In the genomic region with DNA sequence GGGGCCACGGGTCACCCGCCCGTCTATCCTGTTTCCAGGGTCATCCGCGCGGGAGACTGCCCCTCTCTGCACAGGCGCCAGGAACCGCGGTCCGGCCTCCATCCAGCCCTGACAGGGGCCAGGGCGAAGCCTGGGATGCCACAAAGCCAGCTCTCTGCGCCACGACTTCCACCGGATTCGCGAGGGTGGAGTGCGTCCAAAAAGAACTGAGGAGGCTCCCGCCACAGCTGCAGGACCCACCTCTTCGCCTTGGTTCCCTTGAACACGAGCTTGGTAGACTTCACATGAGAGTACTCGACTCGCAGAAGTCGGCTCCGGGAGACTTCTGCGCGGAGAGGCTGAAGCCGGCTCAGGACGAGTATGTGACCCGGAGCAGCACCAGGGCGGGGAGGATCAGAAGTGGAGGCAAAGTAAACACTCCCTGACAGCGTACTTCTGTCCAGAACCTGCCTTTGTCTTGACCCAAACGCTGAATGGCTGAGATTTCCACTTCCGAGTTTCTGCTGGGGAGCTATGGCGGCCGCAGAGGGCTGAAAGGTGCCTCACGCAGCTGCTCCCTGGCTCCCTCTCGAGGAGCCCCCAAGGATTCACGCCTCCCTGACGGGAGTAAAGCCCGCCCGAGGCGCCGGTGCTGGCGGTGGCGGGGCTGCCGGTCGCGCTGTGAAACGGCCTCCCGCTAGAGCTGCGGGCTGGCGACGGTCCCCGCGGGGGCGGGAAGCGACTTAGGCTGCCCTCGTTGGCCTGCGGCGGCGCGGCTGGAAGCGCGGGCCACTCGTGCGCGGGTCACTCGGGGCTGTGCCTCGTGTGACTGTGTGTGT, we compare ENCODE assay signal across 23 cellular contexts.
DNase-seq lines count a peak whose midpoint lies in the region; ATAC-seq and TF ChIP-seq lines count a peak whose summit lies in the region.
"Had no signal": no experiment of that assay in that cellular context is flagged by ENCODE, and none has a peak within 500 bp of the region (broad histone marks: within the 10 kb centered on the region; RNA-seq: fewer than 3 reads in every experiment).

No MANE protein-coding gene starts in this region.

- peak overlapping the region; percentile 11; the same call in 1 of the 2 replicates for H3K9ac ChIP-seq in ES-I3 (ENCODE audit: low read depth, low read length)

- H3K9me3 ChIP-seq in ES-I3 (ENCODE audit: control insufficient read depth, insufficient read depth, low read length) (no peaks in the 10 kb centered on the region), RWPE2 (ENCODE audit: severe bottlenecking) (peaks cover 9% of the 10 kb centered on the region), lung (ENCODE audit: control insufficient read depth in 2 of 2, insufficient read depth in 1 of 2, low read length in 1 of 2) (peaks cover 4 to 14% of the 10 kb centered on the region in 2 donors), adrenal gland (replicated peaks in 1 of 3) (no peaks in the 10 kb centered on the region)
- H3K9me3 ChIP-seq: thyroid gland had no signal

- TF ChIP-seq CTCF in 22Rv1 (IDR thresholded peaks at IDR 0.05), result peak; percentile 95
- TF ChIP-seq CTCF in RWPE2 (IDR thresholded peaks at IDR 0.05; ENCODE audit: poor library complexity, severe bottlenecking), result no peak
- no peak for TF ChIP-seq CTCF in lung (IDR thresholded peaks at IDR 0.05; ENCODE audit: control extremely low read depth, extremely low read depth)
- no peak for TF ChIP-seq CTCF in adrenal gland (IDR thresholded peaks at IDR 0.05)

- H3K27ac ChIP-seq in 22Rv1 (peak overlapping the region; percentile 84), RWPE2 (ENCODE audit: poor library complexity, severe bottlenecking) (no peak overlapping the region), lung (ENCODE audit: low read depth in 1 of 2, low read length in 1 of 2) (no peak overlapping the region), adrenal gland (no peak overlapping the region)
- H3K27ac ChIP-seq: thyroid gland had no signal

- no peaks in the 10 kb centered on the region for H3K36me3 ChIP-seq in ES-I3 (ENCODE audit: insufficient read depth, low read length)
- H3K36me3 ChIP-seq in RWPE2 (ENCODE audit: low read depth), result no peaks in the 10 kb centered on the region
- no peaks in the 10 kb centered on the region for H3K36me3 ChIP-seq in lung (ENCODE audit: control insufficient read depth in 2 of 2, insufficient read depth in 2 of 2, low read length in 2 of 2)
- no peaks in the 10 kb centered on the region for H3K36me3 ChIP-seq in adrenal gland (replicated peaks in 1 of 2)
- H3K36me3 ChIP-seq: thyroid gland had no signal

- DNase-seq in RWPE2 (ENCODE audit: low spot score) (peak; percentile 68), lung (ENCODE audit: low spot score) (no peak), adrenal gland (no peak), NCI-H2029 (lab: John Stamatoyannopoulos, UW) (no peak)
- DNase-seq: activated CD4-positive, alpha-beta T cell treated with anti-CD3 and anti-CD28 coated beads for 36 hours; activated T-cell treated with anti-CD3 and anti-CD28 coated beads, Interleukin-2, amount 50 U/mL, for 48 hours; effector CD4-positive, alpha-beta T cell; erythroblast; foreskin melanocyte; GDM1; hippocampal formation; KBM-7; MV-4-11; NCI-H2171 treated with DMSO at 0.1 percent for 48 hours; NCI-H524 treated with DMSO at 0.1 percent for 48 hours; occipital lobe; stimulated activated CD4-positive, alpha-beta T cell treated with anti-CD3 and anti-CD28 coated beads, Interleukin-4, amount 100 ng/mL, for 24 hours; thyroid gland had no signal

- no peak overlapping the region for H3K4me3 ChIP-seq in RWPE2 (ENCODE audit: severe bottlenecking)
- H3K4me3 ChIP-seq in lung, result no peak overlapping the region
- H3K4me3 ChIP-seq in adrenal gland, result no peak overlapping the region
- H3K4me3 ChIP-seq: thyroid gland had no signal

- intact Hi-C loops in adrenal gland (cut with DNase I), result no loop called here

- ATAC-seq in RWPE2 (ENCODE audit: low read depth) (no peak), lung (ENCODE audit: insufficient read depth, low FRiP score) (peak; percentile 19), HG03354 (IDR thresholded peaks at IDR 0.05; ENCODE audit: poor library complexity, severe bottlenecking, unreplicated experiment) (no peak), HG03520 (IDR thresholded peaks at IDR 0.05; ENCODE audit: unreplicated experiment) (no peak)
- ATAC-seq: activated CD4-positive, alpha-beta T cell treated with anti-CD3 and anti-CD28 coated beads for 36 hours; activated naive CD4-positive, alpha-beta T cell treated with anti-CD3 and anti-CD28 coated beads, Interleukin-2, amount 50 U/mL, for 72 hours had no signal

- H3K4me1 ChIP-seq in ES-I3 (ENCODE audit: insufficient read depth, low read length), result no peaks in the 10 kb centered on the region
- H3K4me1 ChIP-seq in RWPE2 (ENCODE audit: insufficient read depth, poor library complexity, severe bottlenecking), result no peaks in the 10 kb centered on the region
- H3K4me1 ChIP-seq in lung (ENCODE audit: control insufficient read depth in 2 of 2, insufficient read depth in 2 of 2, low read length in 2 of 2), result no peaks in the 10 kb centered on the region
- no peaks in the 10 kb centered on the region for H3K4me1 ChIP-seq in adrenal gland (replicated peaks in 1 of 2)
- H3K4me1 ChIP-seq: thyroid gland had no signal

- H3K27me3 ChIP-seq in RWPE2 (ENCODE audit: insufficient read depth, poor library complexity, severe bottlenecking) (no peaks in the 10 kb centered on the region), lung (ENCODE audit: control insufficient read depth, insufficient read depth) (no peaks in the 10 kb centered on the region), adrenal gland (no peaks in the 10 kb centered on the region)
- H3K27me3 ChIP-seq: thyroid gland had no signal

- TF ChIP-seq POLR2A in adrenal gland (IDR thresholded peaks at IDR 0.05), result no peak

- 68 to 69% methylated on average over 69 of the region's 69 CpGs for WGBS in lung, 2 donors
- 63 to 74% (median 69%) methylated on average over 67 to 69 of the region's 69 CpGs for WGBS in adrenal gland, 4 donors
